ENCODE assay signal across 11 cellular contexts in genomic region chr22:46047841-46048595, GRCh38.
A peak's percentile ranks its signal among the peaks of the same experiment; 100 is the strongest.
DNase-seq lines count a peak whose midpoint lies in the region; ATAC-seq, FAIRE-seq and TF ChIP-seq lines count a peak whose summit lies in the region.
"Had no signal": no experiment of that assay in that cellular context is flagged by ENCODE, and none has a peak within 500 bp of the region (broad histone marks: within the 10 kb centered on the region; RNA-seq: fewer than 3 reads in every experiment).

No MANE protein-coding gene starts in this region.

- H3K9ac ChIP-seq in HepG2 (ENCODE audit: insufficient read depth, low read depth, low read length): no peak overlapping the region

- no peak overlapping the region for H3K4me2 ChIP-seq in HepG2 (ENCODE audit: low read depth, low read length)
- no peak overlapping the region for H3K4me2 ChIP-seq in osteoblast (ENCODE audit: insufficient read depth, low read length)

- no peak for TF ChIP-seq CTCF in right lobe of liver (IDR thresholded peaks at IDR 0.05)
- TF ChIP-seq CTCF in HepG2 (CRISPR knock-in tag; IDR thresholded peaks at IDR 0.05): no peak
- TF ChIP-seq CTCF in esophagus squamous epithelium (IDR thresholded peaks at IDR 0.05): no peak
- no peak for TF ChIP-seq CTCF in osteoblast (IDR thresholded peaks at IDR 0.05; ENCODE audit: extremely low read depth, low read depth, low read length)

- DNase-seq in right lobe of liver (peak; percentile 19 to 53 (median 48)), HepG2 (ENCODE audit: low spot score) (no peak), esophagus squamous epithelium (lab: John Stamatoyannopoulos, UW) (no peak), osteoblast (ENCODE audit: insufficient read length, low spot score, missing footprints) (peak; percentile 39), COLO829 (ENCODE audit: low spot score) (no peak), NCI-H1048 (lab: John Stamatoyannopoulos, UW) (no peak)
- DNase-seq: activated T-cell treated with anti-CD3 and anti-CD28 coated beads, Interleukin-2, amount 50 U/mL, for 48 hours; NCI-H2081 treated with DMSO at 0.1 percent for 48 hours had no signal

- H3K4me1 ChIP-seq in right lobe of liver (peaks cover 2 to 48% (median 26%) of the 10 kb centered on the region in 4 donors), HepG2 (ENCODE audit: insufficient read depth, low read length) (peaks cover 11% of the 10 kb centered on the region), esophagus squamous epithelium (peaks cover 74 to 94% (median 81%) of the 10 kb centered on the region in 3 donors), osteoblast (ENCODE audit: insufficient read depth, low read length) (peaks cover 37% of the 10 kb centered on the region)

- in situ Hi-C loops in HepG2 (cut with HindIII; ENCODE audit: extremely low pct_ligation_motif_present, low pct_unique_long_range_greater_than_20kb): no loop called here

- WGBS in right lobe of liver (ENCODE audit: insufficient coverage, low coverage, low lambda C conversion rate, missing lambda C conversion rate): 72% methylated on average over 10 of the region's 14 CpGs
- 25% methylated on average over 13 of the region's 14 CpGs for WGBS in HepG2 (ENCODE audit: low lambda C conversion rate)
- WGBS in esophagus squamous epithelium, 2 donors: 22 to 46% methylated on average over 10 to 14 of the region's 14 CpGs

- TF ChIP-seq EP300 in HepG2 (IDR thresholded peaks at IDR 0.05; ENCODE audit: low read depth in 2 of 2, low read length in 2 of 2): no peak
- no peak for TF ChIP-seq EP300 in HepG2 (CRISPR knock-in tag; IDR thresholded peaks at IDR 0.05; ENCODE audit: borderline replicate concordance)

- FAIRE-seq in HepG2 (lab: Jason Lieb, UNC): no peak
- FAIRE-seq: islet of Langerhans had no signal

- H3K9me3 ChIP-seq in right lobe of liver (no peaks in the 10 kb centered on the region), HepG2 (ENCODE audit: low read length) (no peaks in the 10 kb centered on the region), esophagus squamous epithelium (no peaks in the 10 kb centered on the region), osteoblast (ENCODE audit: low read depth, low read length) (no peaks in the 10 kb centered on the region)

- TF ChIP-seq RAD21 in HepG2 (CRISPR knock-in tag; IDR thresholded peaks at IDR 0.05): no peak

- POLR2A ChIA-PET in HepG2 (lab: Yijun Ruan, JAX): no interaction called here

- CTCF ChIA-PET in HepG2 (lab: Yijun Ruan, JAX; ENCODE audit: low intra/inter-chr PET ratio, low total read pairs): no interaction called here

- H2AFZ ChIP-seq in HepG2 (ENCODE audit: low read length): no peak overlapping the region
- H2AFZ ChIP-seq in osteoblast (ENCODE audit: low read length): no peak overlapping the region

- H3K27ac ChIP-seq in right lobe of liver (no peak overlapping the region), HepG2 (ENCODE audit: extremely low read length, insufficient read depth, low read length) (no peak overlapping the region), esophagus squamous epithelium (peak overlapping the region; percentile 93 to 100 (median 99)), osteoblast (ENCODE audit: low read depth, low read length) (no peak overlapping the region)

- no TSS peak for BruUV-seq in HepG2 (replicated peaks; lab: Mats Ljungman, UMichigan)

- no peak for TF ChIP-seq POLR2A in right lobe of liver (IDR thresholded peaks at IDR 0.05)
- no peak for TF ChIP-seq POLR2A in HepG2 (IDR thresholded peaks at IDR 0.05; ENCODE audit: insufficient read depth in 1 of 2, low read depth in 2 of 2, low read length in 2 of 2)
- TF ChIP-seq POLR2A in esophagus squamous epithelium (IDR thresholded peaks at IDR 0.05): no peak

- ATAC-seq in right lobe of liver: no peak
- ATAC-seq in HepG2: no peak
- ATAC-seq in HG02981 (IDR thresholded peaks at IDR 0.05; ENCODE audit: unreplicated experiment): no peak
- ATAC-seq in HG03521 (IDR thresholded peaks at IDR 0.05; ENCODE audit: unreplicated experiment): no peak

- no peaks in the 10 kb centered on the region for H3K79me2 ChIP-seq in HepG2 (ENCODE audit: insufficient read depth, low read length)
- H3K79me2 ChIP-seq in osteoblast (ENCODE audit: insufficient read depth, low read length): peaks cover 95% of the 10 kb centered on the region

- H3K36me3 ChIP-seq in right lobe of liver (no peaks in the 10 kb centered on the region), HepG2 (replicated peaks in 1 of 2; ENCODE audit: control insufficient read depth in 1 of 2, insufficient read depth in 2 of 2, low read length in 2 of 2) (no peaks in the 10 kb centered on the region), esophagus squamous epithelium (peaks cover 0 to 5% (median 0%) of the 10 kb centered on the region in 3 donors), osteoblast (ENCODE audit: insufficient read depth, low read length) (peaks cover 9% of the 10 kb centered on the region)

- H4K20me1 ChIP-seq in HepG2 (ENCODE audit: insufficient read depth, low read length): peaks cover 9% of the 10 kb centered on the region; the same call in 1 of the 2 replicates
- no peaks in the 10 kb centered on the region for H4K20me1 ChIP-seq in osteoblast (ENCODE audit: insufficient read depth, low read length)

- intact Hi-C loops in right lobe of liver (cut with DNase I): no loop called here
- intact Hi-C loops in HepG2 (cut with micrococcal nuclease; ENCODE audit: unreplicated experiment): no loop called here
- intact Hi-C loops in esophagus squamous epithelium (cut with DNase I): no loop called here

- H3K4me3 ChIP-seq in right lobe of liver (no peak overlapping the region), HepG2 (replicated peaks in 1 of 3; ENCODE audit: insufficient read depth in 1 of 3, low read depth in 2 of 3, low read length in 3 of 3) (no peak overlapping the region), esophagus squamous epithelium (peak overlapping the region in 3 of 4 donors; percentile 13 to 84 (median 84)), osteoblast (ENCODE audit: insufficient read depth, low read length) (no peak overlapping the region)

- H3K27me3 ChIP-seq in right lobe of liver (no peaks in the 10 kb centered on the region), HepG2 (ENCODE audit: control insufficient read depth in 1 of 2, insufficient read depth in 2 of 2, low read length in 2 of 2) (peaks cover 31 to 89% of the 10 kb centered on the region in 2 experiments), esophagus squamous epithelium (no peaks in the 10 kb centered on the region), osteoblast (ENCODE audit: insufficient read depth, low read length) (no peaks in the 10 kb centered on the region)

TF ChIP-seq in HepG2, 621 proteins besides CTCF, POLR2A, EP300 and RAD21:
- no peak for TF ChIP-seq ZNF576 (CRISPR knock-in tag; IDR thresholded peaks at IDR 0.05)
- no peak for TF ChIP-seq ZNF362 (CRISPR knock-in tag; IDR thresholded peaks at IDR 0.05; ENCODE audit: borderline replicate concordance)
- TF ChIP-seq HNRNPH1 (optimal IDR thresholded peaks at IDR 0.05; ENCODE audit: low read depth, low read length): no peak
- TF ChIP-seq DMTF1 (CRISPR knock-in tag; IDR thresholded peaks at IDR 0.05): no peak
- no peak for TF ChIP-seq TEAD2 (CRISPR knock-in tag; IDR thresholded peaks at IDR 0.05)

Comparison
In these comparisons a context has a peak if more than half of its experiments do, and no peak if none do; other contexts are left out.
1. DNase-seq: peak in right lobe of liver (3 of 3) and osteoblast (single experiment); none in HepG2 (single experiment), esophagus squamous epithelium (single experiment), COLO829 (single experiment) and NCI-H1048 (single experiment).
2. H3K27ac ChIP-seq: peak in esophagus squamous epithelium (4 of 4); none in right lobe of liver (0 of 3), HepG2 (single experiment) and osteoblast (single experiment).
3. H3K4me3 ChIP-seq: peak in esophagus squamous epithelium (3 of 4); none in right lobe of liver (0 of 3), HepG2 (0 of 3) and osteoblast (single experiment).